1 cellular context compared by ENCODE assay signal in genomic region chr9:114300846-114301797, GRCh38.
TF ChIP-seq lines count a peak whose summit lies in the region.

No MANE protein-coding gene starts in this region.

TF ChIP-seq in IMR-90, 13 proteins besides CTCF, POLR2A, EP300 and RAD21 (continued from another document):
- TF ChIP-seq CEBPB (IDR thresholded peaks at IDR 0.05; ENCODE audit: low read depth, low read length), result no peak
- no peak for TF ChIP-seq USF2 (IDR thresholded peaks at IDR 0.05; ENCODE audit: low read depth, low read length)
- no peak for TF ChIP-seq SMC3 (IDR thresholded peaks at IDR 0.05; ENCODE audit: low read depth, low read length)
- TF ChIP-seq RCOR1 (IDR thresholded peaks at IDR 0.05; ENCODE audit: insufficient replicate concordance, low read length), result no peak
- no peak for TF ChIP-seq ELK1 (IDR thresholded peaks at IDR 0.05; ENCODE audit: borderline replicate concordance, low read depth, low read length)
- no peak for TF ChIP-seq CHD1 (IDR thresholded peaks at IDR 0.05; ENCODE audit: low read depth, low read length)
- no peak for TF ChIP-seq FOS (IDR thresholded peaks at IDR 0.05; ENCODE audit: low read depth, low read length)
- TF ChIP-seq RFX5 (IDR thresholded peaks at IDR 0.05; ENCODE audit: low read depth, low read length), result no peak
- TF ChIP-seq BHLHE40 (IDR thresholded peaks at IDR 0.05; ENCODE audit: low read depth, low read length), result no peak
- no peak for TF ChIP-seq MAFK (IDR thresholded peaks at IDR 0.05; ENCODE audit: low read depth, low read length)
- no peak for TF ChIP-seq NFE2L2 (IDR thresholded peaks at IDR 0.05; ENCODE audit: low read depth, low read length)
- no peak for TF ChIP-seq MAZ (IDR thresholded peaks at IDR 0.05; ENCODE audit: borderline replicate concordance, low read depth, low read length)
TF ChIP-seq in IMR-90: peak in this region for 0.
